In genomic region chr17:39601758-39602532, GRCh38 we compare ENCODE assay signal across 20 cellular contexts. TPM values are rescaled to one million over a fixed set of nuclear protein-coding genes. Genes with fewer than 3 reads are reported as not detected.
A peak's percentile ranks its signal among the peaks of the same experiment; 100 is the strongest.
DNase-seq lines count a peak whose midpoint lies in the region; ATAC-seq, FAIRE-seq and TF ChIP-seq lines count a peak whose summit lies in the region.
"Had no signal": no experiment of that assay in that cellular context is flagged by ENCODE, and none has a peak within 500 bp of the region (broad histone marks: within the 10 kb centered on the region; RNA-seq: fewer than 3 reads in every experiment).

No MANE protein-coding gene starts in this region.

- no peak for TF ChIP-seq RAD21 in A549 (conservative IDR thresholded peaks at IDR 0.05 in 1 of 2, IDR thresholded peaks at IDR 0.05 in 1 of 2)

- H3K9me3 ChIP-seq in A549 (no peaks in the 10 kb centered on the region), endodermal cell (ENCODE audit: control insufficient read depth, low read length) (no peaks in the 10 kb centered on the region), sigmoid colon (no peaks in the 10 kb centered on the region)

- intact Hi-C loops in sigmoid colon (cut with DNase I), result no loop called here

- WGBS in A549 (ENCODE audit: missing lambda C conversion rate), result 44% methylated on average over 12 of the region's 12 CpGs
- 6 to 13% methylated on average over 7 to 12 of the region's 12 CpGs for WGBS in endodermal cell (ENCODE audit: insufficient coverage in 1 of 2, insufficient read length in 1 of 2), 2 experiments
- WGBS in sigmoid colon, 2 donors, result 29 to 33% methylated on average over 12 of the region's 12 CpGs

- H3K4me1 Mint-ChIP-seq in WTC11 (peaks cover 58% of the 10 kb centered on the region), endodermal cell (peaks cover 6% of the 10 kb centered on the region)

- no peak for TF ChIP-seq POLR2A in A549 (IDR thresholded peaks at IDR 0.05; ENCODE audit: low read length)
- no peak for TF ChIP-seq POLR2A in sigmoid colon (IDR thresholded peaks at IDR 0.05)

- TF ChIP-seq CTCF in A549 (IDR thresholded peaks at IDR 0.05) (no peak), GM20000 (IDR thresholded peaks at IDR 0.05; ENCODE audit: extremely low read depth, missing control alignments) (no peak), WTC11 (IDR thresholded peaks at IDR 0.05) (no peak), endodermal cell (conservative IDR thresholded peaks at IDR 0.05) (no peak), sigmoid colon (IDR thresholded peaks at IDR 0.05) (no peak)

- no peak for FAIRE-seq in A549 (lab: Jason Lieb, UNC)

- H3K9ac ChIP-seq in endodermal cell (ENCODE audit: extremely low read depth, low read length, poor library complexity, severe bottlenecking), result no peak overlapping the region

- CTCF ChIA-PET in A549 (lab: Yijun Ruan, JAX) (interaction anchor here (1.0 to 58.8 kb wide), 2 partner anchors 33 to 153 kb away, joined by 3 to 1581 read pairs; partner anchors contain the start of genes PPP1R1B and STARD3), WTC11 (lab: Charles Lee) (interaction anchor here (1.3 to 11.0 kb wide), 5 partner anchors 11 to 53 kb away, joined by 3 to 98 read pairs (median 22); no protein-coding TSS in a partner anchor)

- H3K36me3 Mint-ChIP-seq in WTC11, result no peaks in the 10 kb centered on the region
- no peaks in the 10 kb centered on the region for H3K36me3 Mint-ChIP-seq in endodermal cell (ENCODE audit: low read depth)
- H3K36me3 Mint-ChIP-seq: CD8-positive, alpha-beta memory T cell had no signal

- H3K27me3 ChIP-seq in endodermal cell (ENCODE audit: control insufficient read depth, insufficient read depth, low read length, poor library complexity, severe bottlenecking) (peaks cover 100% of the 10 kb centered on the region), sigmoid colon (peaks cover 74 to 100% (median 98%) of the 10 kb centered on the region in 3 donors)

- H3K27me3 Mint-ChIP-seq in WTC11 (ENCODE audit: low read depth), result peaks cover 100% of the 10 kb centered on the region
- peaks cover 98% of the 10 kb centered on the region for H3K27me3 Mint-ChIP-seq in endodermal cell (ENCODE audit: insufficient read depth)

- H3K4me1 ChIP-seq in A549 (peaks cover 41% of the 10 kb centered on the region), endodermal cell (ENCODE audit: control insufficient read depth, insufficient read depth, low read length) (no peaks in the 10 kb centered on the region), sigmoid colon (peaks cover 0 to 45% (median 41%) of the 10 kb centered on the region in 4 donors)

- H3K4me3 Mint-ChIP-seq in WTC11 (peak overlapping the region; percentile 34; the same call in 1 of the 2 replicates), endodermal cell (no peak overlapping the region)
- H3K4me3 Mint-ChIP-seq: CD8-positive, alpha-beta memory T cell had no signal

- H3K36me3 ChIP-seq in endodermal cell (ENCODE audit: control insufficient read depth, insufficient read depth, low read length), result no peaks in the 10 kb centered on the region
- H3K36me3 ChIP-seq in sigmoid colon, result no peaks in the 10 kb centered on the region

- H3K9me3 Mint-ChIP-seq in WTC11 (no peaks in the 10 kb centered on the region), endodermal cell (no peaks in the 10 kb centered on the region)
- H3K9me3 Mint-ChIP-seq: CD8-positive, alpha-beta memory T cell had no signal

- no peak for DNase-seq in A549 (ENCODE audit: low read depth in 1 of 2, low spot score in 1 of 2)
- peak; percentile 34 for DNase-seq in GM20000 (ENCODE audit: low spot score)
- no peak for DNase-seq in WTC11 (ENCODE audit: low spot score)
- DNase-seq in endodermal cell, result peak; percentile 69
- DNase-seq in NK-92 (lab: John Stamatoyannopoulos, UW; ENCODE audit: unreplicated experiment), result no peak
- DNase-seq in sigmoid colon, result no peak
- DNase-seq in NCI-H1105 (lab: John Stamatoyannopoulos, UW), result no peak
- DNase-seq: ACHN; CD8-positive, alpha-beta memory T cell; DMS79; Karpas-422; NCI-H1048; NCI-H1436 treated with DMSO at 0.1 percent for 48 hours; NCI-H2081; NCI-H446; NCI-H526 treated with DMSO at 0.1 percent for 48 hours; NK-92 treated with Interleukin-12 subunit alpha and Interleukin-12 subunit beta, amount 100 ng/mL, for 24 hours; Right ventricle myocardium superior; T-helper 1 cell had no signal

- POLR2A ChIA-PET in A549 (lab: Yijun Ruan, JAX), result no interaction called here
- POLR2A ChIA-PET in WTC11 (lab: Charles Lee), result no interaction called here

- H3K4me2 ChIP-seq in A549, result no peak overlapping the region

- no peak overlapping the region for H3K27ac Mint-ChIP-seq in WTC11
- no peak overlapping the region for H3K27ac Mint-ChIP-seq in endodermal cell

- ATAC-seq in A549, result no peak
- ATAC-seq in WTC11, result no peak

- H3K27ac ChIP-seq in A549 (no peak overlapping the region), endodermal cell (ENCODE audit: low read depth, low read length) (no peak overlapping the region), sigmoid colon (no peak overlapping the region)

- H3K4me3 ChIP-seq in A549 (no peak overlapping the region), endodermal cell (ENCODE audit: low read length) (no peak overlapping the region), sigmoid colon (no peak overlapping the region)

- TF ChIP-seq EP300 in A549 (IDR thresholded peaks at IDR 0.05) (no peak), sigmoid colon (IDR thresholded peaks at IDR 0.05) (no peak)

TF ChIP-seq in WTC11, 78 proteins besides CTCF, POLR2A, EP300 and RAD21 (continues in another document):
- no peak for TF ChIP-seq E2F5 (CRISPR knock-in tag; IDR thresholded peaks at IDR 0.05)
- no peak for TF ChIP-seq SMAD4 (CRISPR knock-in tag; IDR thresholded peaks at IDR 0.05)
- TF ChIP-seq, protein P1, sequence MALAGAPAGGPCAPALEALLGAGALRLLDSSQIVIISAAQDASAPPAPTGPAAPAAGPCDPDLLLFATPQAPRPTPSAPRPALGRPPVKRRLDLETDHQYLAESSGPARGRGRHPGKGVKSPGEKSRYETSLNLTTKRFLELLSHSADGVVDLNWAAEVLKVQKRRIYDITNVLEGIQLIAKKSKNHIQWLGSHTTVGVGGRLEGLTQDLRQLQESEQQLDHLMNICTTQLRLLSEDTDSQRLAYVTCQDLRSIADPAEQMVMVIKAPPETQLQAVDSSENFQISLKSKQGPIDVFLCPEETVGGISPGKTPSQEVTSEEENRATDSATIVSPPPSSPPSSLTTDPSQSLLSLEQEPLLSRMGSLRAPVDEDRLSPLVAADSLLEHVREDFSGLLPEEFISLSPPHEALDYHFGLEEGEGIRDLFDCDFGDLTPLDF (CRISPR knock-in tag; IDR thresholded peaks at IDR 0.05), result no peak
- TF ChIP-seq ZNF396 (CRISPR knock-in tag; IDR thresholded peaks at IDR 0.05; ENCODE audit: borderline replicate concordance), result no peak
- TF ChIP-seq, protein P2, sequence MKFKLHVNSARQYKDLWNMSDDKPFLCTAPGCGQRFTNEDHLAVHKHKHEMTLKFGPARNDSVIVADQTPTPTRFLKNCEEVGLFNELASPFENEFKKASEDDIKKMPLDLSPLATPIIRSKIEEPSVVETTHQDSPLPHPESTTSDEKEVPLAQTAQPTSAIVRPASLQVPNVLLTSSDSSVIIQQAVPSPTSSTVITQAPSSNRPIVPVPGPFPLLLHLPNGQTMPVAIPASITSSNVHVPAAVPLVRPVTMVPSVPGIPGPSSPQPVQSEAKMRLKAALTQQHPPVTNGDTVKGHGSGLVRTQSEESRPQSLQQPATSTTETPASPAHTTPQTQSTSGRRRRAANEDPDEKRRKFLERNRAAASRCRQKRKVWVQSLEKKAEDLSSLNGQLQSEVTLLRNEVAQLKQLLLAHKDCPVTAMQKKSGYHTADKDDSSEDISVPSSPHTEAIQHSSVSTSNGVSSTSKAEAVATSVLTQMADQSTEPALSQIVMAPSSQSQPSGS (CRISPR knock-in tag; IDR thresholded peaks at IDR 0.05; ENCODE audit: borderline replicate concordance, low read depth), result no peak

RNA-seq across cellular contexts. Expression of gene NEUROD2, which starts 5.8 kb away (rescaled TPM):
- polyA plus RNA-seq in A549 (2011; rRNA removed) (not detected in 2 replicates), A549 (2017; fragmentation: RNase III; extraction: RNeasy Plus Mini Kit Qiagen cat#74134 plus additional on column Dnase treatment) (not detected in 3 replicates), sigmoid colon (1 to 10 TPM in 1 of 3 donors, under 1 TPM in 1, not detected in 1; 0.23 to 1.2 TPM)
- not detected in 2 replicates for polyA plus RNA-seq in A549 (2012; cell fraction: cytosol; rRNA removed)
- polyA plus RNA-seq in A549 (2012; cell fraction: nucleus; rRNA removed), result 0.02 and 0.04 TPM in 2 replicates
- not detected in 2 replicates for polyA minus RNA-seq in A549 (2011; rRNA and poly(A)+ RNA removed)
- total RNA-seq in WTC11 (2021) (not detected in 3 replicates), endodermal cell (not detected), sigmoid colon (under 1 TPM in 1 of 4 donors, not detected in 3; 0.33 TPM)
- polyA plus RNA-seq in endodermal cell (2013, experiment 1 of 2), result not detected
- polyA plus RNA-seq in endodermal cell (2013, experiment 2 of 2), result not detected
- total RNA-seq: CD8-positive, alpha-beta memory T cell; MCF 10A; Right ventricle myocardium superior had no signal
- polyA plus RNA-seq: CD8-positive, alpha-beta memory T cell had no signal

RNA-seq across cellular contexts. Expression of gene PPP1R1B, which starts 24.8 kb away (rescaled TPM):
- polyA plus RNA-seq in A549 (2011; rRNA removed) (0.07 and 0.10 TPM in 2 replicates), A549 (2017; fragmentation: RNase III; extraction: RNeasy Plus Mini Kit Qiagen cat#74134 plus additional on column Dnase treatment) (not detected in 3 replicates), sigmoid colon (100 to 1,000 TPM; 255 to 280 (median 273) TPM)
- polyA plus RNA-seq in A549 (2012; cell fraction: cytosol; rRNA removed), result 0.03 TPM in 1 of 2 replicates, not detected in the other
- not detected in 2 replicates for polyA plus RNA-seq in A549 (2012; cell fraction: nucleus; rRNA removed)
- not detected in 2 replicates for polyA minus RNA-seq in A549 (2011; rRNA and poly(A)+ RNA removed)
- total RNA-seq in WTC11 (2021) (15.0 to 20.5 TPM (median 15.2 TPM) in 3 replicates), endodermal cell (1 to 10 TPM; 1.0 to 2.1 TPM), sigmoid colon (10 to 100 TPM in 1 of 4 donors, 1 to 10 TPM in 3; 4.2 to 12.1 (median 7.2) TPM)
- 0.46 TPM for polyA plus RNA-seq in endodermal cell (2013, experiment 1 of 2)
- polyA plus RNA-seq in endodermal cell (2013, experiment 2 of 2), result not detected
- total RNA-seq: CD8-positive, alpha-beta memory T cell; MCF 10A had no signal
- polyA plus RNA-seq: CD8-positive, alpha-beta memory T cell had no signal

RNA-seq across cellular contexts. Expression of gene STARD3, which starts 35.0 kb away (rescaled TPM):
- polyA plus RNA-seq in A549 (2011; rRNA removed) (56.0 and 60.9 TPM in 2 replicates), A549 (2017; fragmentation: RNase III; extraction: RNeasy Plus Mini Kit Qiagen cat#74134 plus additional on column Dnase treatment) (53.0 to 56.1 TPM (median 54.6 TPM) in 3 replicates), sigmoid colon (10 to 100 TPM; 21.0 to 59.2 (median 25.0) TPM)
- 83.7 and 101 TPM in 2 replicates for polyA plus RNA-seq in A549 (2012; cell fraction: cytosol; rRNA removed)
- 261 and 339 TPM in 2 replicates for polyA plus RNA-seq in A549 (2012; cell fraction: nucleus; rRNA removed)
- 77.8 and 87.0 TPM in 2 replicates for polyA minus RNA-seq in A549 (2011; rRNA and poly(A)+ RNA removed)
- total RNA-seq in WTC11 (2021) (64.9 to 75.3 TPM (median 65.4 TPM) in 3 replicates), endodermal cell (10 to 100 TPM; 60.3 to 60.5 TPM), sigmoid colon (10 to 100 TPM; 35.3 to 44.1 (median 37.6) TPM)
- 52.0 TPM for polyA plus RNA-seq in endodermal cell (2013, experiment 1 of 2)
- polyA plus RNA-seq in endodermal cell (2013, experiment 2 of 2), result 54.0 TPM

Comparison
In these comparisons a context has a peak if more than half of its experiments do, and no peak if none do; other contexts are left out.
1. DNase-seq: peak in GM20000 (single experiment) and endodermal cell (single experiment); none in A549 (0 of 2), WTC11 (single experiment), NK-92 (single experiment), sigmoid colon (single experiment) and NCI-H1105 (single experiment).